In the genomic region with DNA sequence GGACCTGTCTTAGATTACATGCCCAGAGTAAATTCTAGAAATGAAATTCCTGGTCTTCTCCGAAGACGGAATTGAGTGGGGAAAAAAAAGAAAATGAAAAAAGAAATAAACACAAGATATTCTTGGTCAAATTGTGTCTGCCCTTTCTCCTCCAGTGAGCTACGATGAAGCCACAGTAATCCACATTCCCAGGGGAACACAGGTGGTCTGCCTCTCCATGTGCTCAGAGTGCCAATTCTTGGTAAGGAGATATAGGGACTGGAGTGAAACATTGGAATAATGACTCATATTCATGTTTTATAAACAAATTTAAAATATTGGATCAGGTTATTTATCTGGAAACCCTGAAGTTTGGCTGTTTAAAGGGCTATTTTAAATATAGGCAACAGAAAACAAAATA, we compare ENCODE assay signal across 24 cellular contexts.
"Had no signal": no experiment of that assay in that cellular context is flagged by ENCODE, and none has a peak within 500 bp of the region (broad histone marks: within the 10 kb centered on the region; RNA-seq: fewer than 3 reads in every experiment).

No MANE protein-coding gene starts in this region.

- H3K9me3 Mint-ChIP-seq: activated B cell treated with CpG ODN at 0.5 μM for 24 hours had no signal

- H3K36me3 ChIP-seq: ascending aorta had no signal

- H3K4me3 ChIP-seq: ascending aorta, body of pancreas, coronary artery, PC-9 had no signal

- H3K4me3 Mint-ChIP-seq: activated B cell treated with CpG ODN at 0.5 μM for 24 hours; activated CD4-positive, alpha-beta T cell treated with anti-CD3 and anti-CD28 coated beads, Interleukin-2, amount 10 ng/mL, durations not matched to agents 24 days and 14 days; activated CD8-positive, alpha-beta memory T cell treated with anti-CD3 and anti-CD28 coated beads, Interleukin-2, amount 10 ng/mL, durations not matched to agents 7 days and 5 days; activated naive CD8-positive, alpha-beta T cell treated with anti-CD3 and anti-CD28 coated beads, Interleukin-2, amount 50 U/mL, for 24 hours; activated T-cell treated with anti-CD3 and anti-CD28 coated beads, Interleukin-2, amount 50 U/mL, for 24 hours; activated T-helper 1 cell treated with anti-CD3 and anti-CD28 coated beads, Interleukin-12 subunit alpha, Interleukin-12 subunit beta, Interleukin-2, Interleukin-4 antibody, amounts not matched to agents 30 ng/mL and 10 ng/mL and 1 ng/mL, durations not matched to agents 14 hours and 24 hours and 36 hours; T-helper 17 cell had no signal

- DNase-seq: activated B cell treated with CpG ODN at 0.5 μM for 24 hours; activated CD4-positive, alpha-beta T cell treated with anti-CD3 and anti-CD28 coated beads for 1 hour; activated CD4-positive, alpha-beta T cell treated with anti-CD3 and anti-CD28 coated beads, Interleukin-2, amount 10 ng/mL, durations not matched to agents 24 days and 14 days; activated CD4-positive, alpha-beta T cell treated with anti-CD3 and anti-CD28 coated beads, Interleukin-2, amount 50 U/mL, for 48 hours; activated CD8-positive, alpha-beta memory T cell treated with anti-CD3 and anti-CD28 coated beads, Interleukin-2, amount 10 ng/mL, durations not matched to agents 7 days and 5 days; activated effector memory CD4-positive, alpha-beta T cell treated with anti-CD3 and anti-CD28 coated beads, Interleukin-2, amount 50 U/mL, for 16 hours; activated naive CD4-positive, alpha-beta T cell treated with Interleukin-2 at 50 U/mL for 16 hours; activated naive CD8-positive, alpha-beta T cell treated with anti-CD3 and anti-CD28 coated beads, Interleukin-2, amount 50 U/mL, for 24 hours; activated T-cell treated with anti-CD3 and anti-CD28 coated beads, Interleukin-2, amount 50 U/mL, for 24 hours; amniotic stem cell; body of pancreas; central memory CD4-positive, alpha-beta T cell; NCI-H1417; NCI-H1930; NCI-H345; NCI-H510A treated with DMSO at 0.1 percent for 48 hours; NCI-H774; PC-9; SHP77 treated with DMSO at 0.1 percent for 48 hours; T-helper 17 cell; T-helper 9 cell had no signal

- H3K9me3 ChIP-seq: ascending aorta, body of pancreas had no signal

- H3K27ac ChIP-seq: ascending aorta, body of pancreas, coronary artery, PC-9 had no signal

- H3K4me2 ChIP-seq: PC-9 had no signal

- H3K27ac Mint-ChIP-seq: activated B cell treated with CpG ODN at 0.5 μM for 24 hours; activated CD4-positive, alpha-beta T cell treated with anti-CD3 and anti-CD28 coated beads, Interleukin-2, amount 10 ng/mL, durations not matched to agents 24 days and 14 days; activated CD8-positive, alpha-beta memory T cell treated with anti-CD3 and anti-CD28 coated beads, Interleukin-2, amount 10 ng/mL, durations not matched to agents 7 days and 5 days; activated naive CD8-positive, alpha-beta T cell treated with anti-CD3 and anti-CD28 coated beads, Interleukin-2, amount 50 U/mL, for 24 hours; activated T-cell treated with anti-CD3 and anti-CD28 coated beads, Interleukin-2, amount 50 U/mL, for 24 hours; activated T-helper 1 cell treated with anti-CD3 and anti-CD28 coated beads, Interleukin-12 subunit alpha, Interleukin-12 subunit beta, Interleukin-2, Interleukin-4 antibody, amounts not matched to agents 30 ng/mL and 10 ng/mL and 1 ng/mL, durations not matched to agents 14 hours and 24 hours and 36 hours; T-helper 17 cell had no signal

- H2AFZ ChIP-seq: PC-9 had no signal

- H3K4me1 ChIP-seq: ascending aorta, body of pancreas had no signal
